ENCODE assay signal across 17 cellular contexts in genomic region chr12:74984631-74985030, GRCh38.
A peak's percentile ranks its signal among the peaks of the same experiment; 100 is the strongest.
DNase-seq lines count a peak whose midpoint lies in the region; ATAC-seq, FAIRE-seq and TF ChIP-seq lines count a peak whose summit lies in the region.
"Had no signal": no experiment of that assay in that cellular context is flagged by ENCODE, and none has a peak within 500 bp of the region (broad histone marks: within the 10 kb centered on the region; RNA-seq: fewer than 3 reads in every experiment).

No MANE protein-coding gene starts in this region.

- H4K20me1 ChIP-seq in HepG2 (ENCODE audit: insufficient read depth, low read length): no peaks in the 10 kb centered on the region
- H4K20me1 ChIP-seq: BLaER1 treated with 17β-estradiol and CSF1 and Interleukin-3, amounts not matched to agents 10 nM and 100 nM had no signal

- no peak overlapping the region for H2BK15ac ChIP-seq in neuronal stem cell (ENCODE audit: low read length)

- H3K18ac ChIP-seq in neuronal stem cell (ENCODE audit: low read length): peak overlapping the region; percentile 27

- H2BK120ac ChIP-seq in neuronal stem cell (ENCODE audit: low read depth, low read length): no peak overlapping the region

- TF ChIP-seq EP300 in HepG2 (IDR thresholded peaks at IDR 0.05; ENCODE audit: low read depth in 2 of 2, low read length in 2 of 2) (no peak), HepG2 (CRISPR knock-in tag; IDR thresholded peaks at IDR 0.05; ENCODE audit: borderline replicate concordance) (no peak)

- POLR2A ChIA-PET in HepG2 (lab: Yijun Ruan, JAX): no interaction called here

- H3K9ac ChIP-seq in HepG2 (ENCODE audit: insufficient read depth, low read depth, low read length) (no peak overlapping the region), neuronal stem cell (ENCODE audit: low read depth, low read length, poor library complexity) (no peak overlapping the region)
- H3K9ac ChIP-seq: BLaER1 treated with 17β-estradiol and CSF1 and Interleukin-3, amounts not matched to agents 10 nM and 100 nM; KMS-11 had no signal

- H4K91ac ChIP-seq in neuronal stem cell (ENCODE audit: low read depth, low read length, poor library complexity): no peak overlapping the region

- no peak overlapping the region for H3K4ac ChIP-seq in neuronal stem cell (ENCODE audit: low read length)

- no TSS peak for BruUV-seq in HepG2 (replicated peaks; lab: Mats Ljungman, UMichigan)

- H2AFZ ChIP-seq in HepG2 (ENCODE audit: low read length) (no peak overlapping the region), neuronal stem cell (ENCODE audit: low read length) (no peak overlapping the region)

- no peaks in the 10 kb centered on the region for H3K79me2 ChIP-seq in HepG2 (ENCODE audit: insufficient read depth, low read length)

- H3K4me1 ChIP-seq in right lobe of liver: peaks cover 0 to 33% (median 7%) of the 10 kb centered on the region in 4 donors
- H3K4me1 ChIP-seq in HepG2 (ENCODE audit: insufficient read depth, low read length): no peaks in the 10 kb centered on the region
- no peaks in the 10 kb centered on the region for H3K4me1 ChIP-seq in neuronal stem cell (ENCODE audit: control insufficient read depth in 2 of 2, insufficient read depth in 1 of 2, low read depth in 1 of 2, low read length in 2 of 2)
- H3K4me1 ChIP-seq: BLaER1 treated with 17β-estradiol and CSF1 and Interleukin-3, amounts not matched to agents 10 nM and 100 nM; HAP-1 had no signal

- no peaks in the 10 kb centered on the region for H3K79me1 ChIP-seq in neuronal stem cell (ENCODE audit: low read depth, low read length)

- no peak for TF ChIP-seq CTCF in right lobe of liver (IDR thresholded peaks at IDR 0.05)
- TF ChIP-seq CTCF in HepG2 (CRISPR knock-in tag; IDR thresholded peaks at IDR 0.05): no peak
- TF ChIP-seq CTCF in VCaP (conservative IDR thresholded peaks at IDR 0.05): no peak

- no peaks in the 10 kb centered on the region for H3K36me3 ChIP-seq in right lobe of liver
- no peaks in the 10 kb centered on the region for H3K36me3 ChIP-seq in HepG2 (replicated peaks in 1 of 2; ENCODE audit: control insufficient read depth in 1 of 2, insufficient read depth in 2 of 2, low read length in 2 of 2)
- no peaks in the 10 kb centered on the region for H3K36me3 ChIP-seq in neuronal stem cell (replicated peaks in 1 of 2; ENCODE audit: control insufficient read depth in 2 of 2, insufficient read depth in 2 of 2, low read length in 2 of 2)
- H3K36me3 ChIP-seq: BLaER1 treated with 17β-estradiol and CSF1 and Interleukin-3, amounts not matched to agents 10 nM and 100 nM; HAP-1 had no signal

- CTCF ChIA-PET in HepG2 (lab: Yijun Ruan, JAX; ENCODE audit: low intra/inter-chr PET ratio, low total read pairs): no interaction called here

- no peak for FAIRE-seq in HepG2 (lab: Jason Lieb, UNC)
- FAIRE-seq: D721Med had no signal

- no peak overlapping the region for H2AK5ac ChIP-seq in neuronal stem cell (ENCODE audit: low read depth, low read length)

- TF ChIP-seq POLR2A in right lobe of liver (IDR thresholded peaks at IDR 0.05) (no peak), HepG2 (IDR thresholded peaks at IDR 0.05; ENCODE audit: insufficient read depth in 1 of 2, low read depth in 2 of 2, low read length in 2 of 2) (no peak)

- H3K23ac ChIP-seq in neuronal stem cell (ENCODE audit: low read depth, low read length, poor library complexity): no peak overlapping the region

- no peak overlapping the region for H4K8ac ChIP-seq in neuronal stem cell (ENCODE audit: low read depth, low read length)

- H3K14ac ChIP-seq in neuronal stem cell (ENCODE audit: low read length): no peak overlapping the region

- H3K4me2 ChIP-seq in HepG2 (ENCODE audit: low read depth, low read length) (no peak overlapping the region), neuronal stem cell (ENCODE audit: insufficient read depth, low read length, poor library complexity, severe bottlenecking) (no peak overlapping the region)
- H3K4me2 ChIP-seq: BLaER1 treated with 17β-estradiol and CSF1 and Interleukin-3, amounts not matched to agents 10 nM and 100 nM; KMS-11 had no signal

- peak in 2 of 3 donors; percentile 22 to 43 for DNase-seq in right lobe of liver
- DNase-seq in HepG2 (ENCODE audit: low spot score): no peak
- no peak for DNase-seq in neuronal stem cell (ENCODE audit: low spot score)
- DNase-seq in activated naive CD4-positive, alpha-beta T cell treated with anti-CD3 and anti-CD28 coated beads, Interleukin-2, amount 50 U/mL, for 16 hours: no peak
- DNase-seq: CD8-positive, alpha-beta memory T cell; DMS79 treated with DMSO at 0.1 percent for 48 hours; MV-4-11; NCI-H1694 treated with DMSO at 0.1 percent for 48 hours; NCI-H774; OCI-M1 had no signal

- ATAC-seq in right lobe of liver: peak; percentile 35 to 49 (median 40)
- no peak for ATAC-seq in HepG2
- ATAC-seq in GM21526 (IDR thresholded peaks at IDR 0.05; ENCODE audit: low FRiP score, unreplicated experiment): no peak
- no peak for ATAC-seq in GM21529 (IDR thresholded peaks at IDR 0.05; ENCODE audit: unreplicated experiment)

- no peak for TF ChIP-seq RAD21 in HepG2 (CRISPR knock-in tag; IDR thresholded peaks at IDR 0.05)

- intact Hi-C loops in right lobe of liver (cut with DNase I): no loop called here
- intact Hi-C loops in HepG2 (cut with micrococcal nuclease; ENCODE audit: unreplicated experiment): no loop called here

- in situ Hi-C loops in HepG2 (cut with HindIII; ENCODE audit: extremely low pct_ligation_motif_present, low pct_unique_long_range_greater_than_20kb): no loop called here

- WGBS in right lobe of liver (ENCODE audit: insufficient coverage, low coverage, low lambda C conversion rate, missing lambda C conversion rate): 34% methylated on average over 2 of the region's 4 CpGs
- WGBS in HepG2 (ENCODE audit: low lambda C conversion rate): 4% methylated on average over 4 of the region's 4 CpGs
- no CpG with 5 or more reads among the region's 4 CpGs for WGBS in neuronal stem cell (ENCODE audit: extremely low coverage in 2 of 2, insufficient read length in 2 of 2, insufficient replicate concordance in 1 of 2), 2 donors

- H3K27me3 ChIP-seq in right lobe of liver (no peaks in the 10 kb centered on the region), HepG2 (ENCODE audit: control insufficient read depth in 1 of 2, insufficient read depth in 2 of 2, low read length in 2 of 2) (no peaks in the 10 kb centered on the region; a peak in 1 of 5 replicates), neuronal stem cell (ENCODE audit: control insufficient read depth in 3 of 3, insufficient read depth in 3 of 3, low read depth in 1 of 3, low read length in 3 of 3) (no peaks in the 10 kb centered on the region)
- H3K27me3 ChIP-seq: BLaER1 treated with 17β-estradiol and CSF1 and Interleukin-3, amounts not matched to agents 10 nM and 100 nM had no signal

- H3K4me3 ChIP-seq in right lobe of liver (no peak overlapping the region), HepG2 (replicated peaks in 1 of 3; ENCODE audit: insufficient read depth in 1 of 3, low read depth in 2 of 3, low read length in 3 of 3) (no peak overlapping the region), neuronal stem cell (ENCODE audit: low read length in 2 of 2) (peak overlapping the region in 1 of 2 donors; percentile 5)
- H3K4me3 ChIP-seq: BLaER1 treated with 17β-estradiol and CSF1 and Interleukin-3, amounts not matched to agents 10 nM and 100 nM; HAP-1 had no signal

- H3K9me3 ChIP-seq in right lobe of liver (no peaks in the 10 kb centered on the region), HepG2 (ENCODE audit: low read length) (no peaks in the 10 kb centered on the region), neuronal stem cell (replicated peaks in 1 of 2; ENCODE audit: control insufficient read depth in 2 of 2, insufficient read depth in 1 of 2, low read depth in 1 of 2, low read length in 2 of 2) (peaks cover 0 to 4% of the 10 kb centered on the region in 2 donors)
- H3K9me3 ChIP-seq: BLaER1 treated with 17β-estradiol and CSF1 and Interleukin-3, amounts not matched to agents 10 nM and 100 nM; HAP-1 had no signal

- H3K27ac ChIP-seq in right lobe of liver (peak overlapping the region in 2 of 3 donors; percentile 46 to 77), HepG2 (ENCODE audit: extremely low read length, insufficient read depth, low read length) (no peak overlapping the region), VCaP (peak overlapping the region; percentile 85), neuronal stem cell (replicated peaks; ENCODE audit: low read length) (no peak overlapping the region)
- H3K27ac ChIP-seq: BLaER1 treated with 17β-estradiol and CSF1 and Interleukin-3, amounts not matched to agents 10 nM and 100 nM; KMS-11 had no signal

- no peak overlapping the region for H2BK5ac ChIP-seq in neuronal stem cell (ENCODE audit: low read length)

- no peak overlapping the region for H2BK12ac ChIP-seq in neuronal stem cell (ENCODE audit: low read length)

TF ChIP-seq in HepG2, 621 proteins besides CTCF, POLR2A, EP300 and RAD21 (continues in another document):
- no peak for TF ChIP-seq ZNF503 (CRISPR knock-in tag; IDR thresholded peaks at IDR 0.05)
- TF ChIP-seq, protein P1, sequence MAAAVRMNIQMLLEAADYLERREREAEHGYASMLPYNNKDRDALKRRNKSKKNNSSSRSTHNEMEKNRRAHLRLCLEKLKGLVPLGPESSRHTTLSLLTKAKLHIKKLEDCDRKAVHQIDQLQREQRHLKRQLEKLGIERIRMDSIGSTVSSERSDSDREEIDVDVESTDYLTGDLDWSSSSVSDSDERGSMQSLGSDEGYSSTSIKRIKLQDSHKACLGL (CRISPR knock-in tag; IDR thresholded peaks at IDR 0.05): no peak
- no peak for TF ChIP-seq DBP (CRISPR knock-in tag; IDR thresholded peaks at IDR 0.05; ENCODE audit: not compliant biosample characterization)
- no peak for TF ChIP-seq XBP1 (CRISPR knock-in tag; IDR thresholded peaks at IDR 0.05)
- TF ChIP-seq HDAC6 (IDR thresholded peaks at IDR 0.05; ENCODE audit: low read depth, low read length): no peak

Comparison
In these comparisons a context has a peak if more than half of its experiments do, and no peak if none do; other contexts are left out.
1. ATAC-seq: peak in right lobe of liver (4 of 4); none in HepG2 (single experiment), GM21526 (single experiment) and GM21529 (single experiment).
2. DNase-seq: peak in right lobe of liver (2 of 3); none in HepG2 (single experiment), neuronal stem cell (single experiment) and activated naive CD4-positive, alpha-beta T cell treated with anti-CD3 and anti-CD28 coated beads, Interleukin-2, amount 50 U/mL, for 16 hours (single experiment).
3. H3K27ac ChIP-seq: peak in right lobe of liver (2 of 3) and VCaP (single experiment); none in HepG2 (single experiment) and neuronal stem cell (single experiment).